1 cellular context compared by ENCODE assay signal in genomic region chr11:3162410-3163240, GRCh38.
TF ChIP-seq lines count a peak whose summit lies in the region.

No MANE protein-coding gene starts in this region.

TF ChIP-seq in HCT116, 20 proteins besides CTCF, POLR2A, EP300 and RAD21:
- TF ChIP-seq ZFX (IDR thresholded peaks at IDR 0.05) (no peak), EGR1 (IDR thresholded peaks at IDR 0.05; ENCODE audit: low read depth) (no peak), ZBTB33 (IDR thresholded peaks at IDR 0.05; ENCODE audit: extremely low read depth, insufficient replicate concordance, low read length) (no peak), EZH2phosphoT487 (IDR thresholded peaks at IDR 0.05; ENCODE audit: borderline replicate concordance) (no peak), MAX (IDR thresholded peaks at IDR 0.05) (no peak), ATF3 (IDR thresholded peaks at IDR 0.05) (no peak), EZH2 (IDR thresholded peaks at IDR 0.05) (no peak), ELF1 (IDR thresholded peaks at IDR 0.05; ENCODE audit: borderline replicate concordance, low read depth) (no peak), CEBPB (IDR thresholded peaks at IDR 0.05; ENCODE audit: low read depth) (no peak), ZNF274 (IDR thresholded peaks at IDR 0.05; ENCODE audit: low read depth, low read length) (no peak), POLR2AphosphoS5 (IDR thresholded peaks at IDR 0.05; ENCODE audit: low read depth, low read length) (no peak), YY1 (IDR thresholded peaks at IDR 0.05; ENCODE audit: extremely low read depth, insufficient replicate concordance, low read depth, low read length) (no peak), FOSL1 (IDR thresholded peaks at IDR 0.05; ENCODE audit: low read depth) (no peak), SRF (IDR thresholded peaks at IDR 0.05; ENCODE audit: low read depth) (no peak), TCF7L2 (IDR thresholded peaks at IDR 0.05; ENCODE audit: borderline replicate concordance, extremely low read depth, insufficient read depth, insufficient read length) (no peak)
